7 cellular contexts compared by ENCODE assay signal in the genomic region with DNA sequence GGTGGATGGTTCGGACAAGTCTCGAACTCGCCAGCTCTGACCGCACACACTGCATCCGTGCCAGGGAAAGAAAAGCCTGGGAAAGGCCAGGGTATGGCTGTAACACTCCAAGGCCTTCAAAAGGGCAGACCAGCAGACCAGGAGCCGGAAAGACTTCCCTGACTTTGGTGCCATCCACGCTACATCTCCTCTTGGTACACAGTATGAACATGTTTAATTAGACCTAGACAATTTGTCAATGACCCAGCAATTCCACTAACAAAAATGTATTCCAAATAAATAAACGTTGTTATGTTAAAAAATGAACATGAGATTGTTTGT. TPM values are rescaled to one million over a fixed set of nuclear protein-coding genes. Genes with fewer than 3 reads are reported as not detected.
A peak's percentile ranks its signal among the peaks of the same experiment; 100 is the strongest.
DNase-seq lines count a peak whose midpoint lies in the region; ATAC-seq, FAIRE-seq and TF ChIP-seq lines count a peak whose summit lies in the region.

No MANE protein-coding gene starts in this region.

- POLR2A ChIA-PET in activated naive CD8-positive, alpha-beta T cell treated with anti-CD3 and anti-CD28 coated beads, Interleukin-2, amount 10 ng/mL, durations not matched to agents 7 days and 5 days (lab: Charles Lee): interaction anchor here (0.9 to 2.5 kb wide), 10 partner anchors 13 to 203 kb away, joined by 3 to 17 read pairs (median 4); partner anchors contain the start of genes G6PC3, LSM12, TMEM101 and TMUB2

- DNase-seq in activated naive CD8-positive, alpha-beta T cell treated with anti-CD3 and anti-CD28 coated beads, Interleukin-2, amount 10 ng/mL, durations not matched to agents 7 days and 5 days: no peak
- no peak for DNase-seq in kidney
- no peak for DNase-seq in substantia nigra (lab: John Stamatoyannopoulos, UW)
- DNase-seq in DMS153 (lab: John Stamatoyannopoulos, UW): no peak
- DNase-seq in posterior vena cava (ENCODE audit: low spot score): no peak
- DNase-seq in NCI-H146 (lab: John Stamatoyannopoulos, UW): no peak

- peak overlapping the region; percentile 98 for H3K27ac Mint-ChIP-seq in activated naive CD8-positive, alpha-beta T cell treated with anti-CD3 and anti-CD28 coated beads, Interleukin-2, amount 10 ng/mL, durations not matched to agents 7 days and 5 days

- no peak for TF ChIP-seq CTCF in kidney (IDR thresholded peaks at IDR 0.05; ENCODE audit: borderline replicate concordance, extremely low read depth, insufficient read depth)

- H3K4me1 Mint-ChIP-seq in activated naive CD8-positive, alpha-beta T cell treated with anti-CD3 and anti-CD28 coated beads, Interleukin-2, amount 10 ng/mL, durations not matched to agents 7 days and 5 days: peaks cover 12% of the 10 kb centered on the region

- H3K36me3 ChIP-seq in HUES6 (ENCODE audit: control insufficient read depth, insufficient read depth, low read length) (no peaks in the 10 kb centered on the region), kidney (ENCODE audit: control insufficient read depth in 1 of 2, insufficient read depth in 2 of 2, low read length in 2 of 2) (no peaks in the 10 kb centered on the region)

- H3K4me3 ChIP-seq in HUES6 (ENCODE audit: low read depth, low read length) (peak overlapping the region; percentile 92), kidney (ENCODE audit: low read length in 2 of 2) (peak overlapping the region; percentile 93)

- H3K27me3 ChIP-seq in HUES6 (ENCODE audit: control insufficient read depth, insufficient read depth, low read length): no peaks in the 10 kb centered on the region

- H3K27ac ChIP-seq in HUES6 (ENCODE audit: low read depth, low read length) (peak overlapping the region; percentile 86; the same call in 1 of the 2 replicates), kidney (ENCODE audit: low read depth in 2 of 2, low read length in 2 of 2) (peak overlapping the region; percentile 88 to 94), substantia nigra (ENCODE audit: low read depth, low read length, poor library complexity, severe bottlenecking) (peak overlapping the region; percentile 92)

- H3K4me3 Mint-ChIP-seq in activated naive CD8-positive, alpha-beta T cell treated with anti-CD3 and anti-CD28 coated beads, Interleukin-2, amount 10 ng/mL, durations not matched to agents 7 days and 5 days: peak overlapping the region; percentile 94

- no peak for ATAC-seq in activated naive CD8-positive, alpha-beta T cell treated with anti-CD3 and anti-CD28 coated beads, Interleukin-2, amount 10 ng/mL, durations not matched to agents 7 days and 5 days (ENCODE audit: low read depth)

- H3K9ac ChIP-seq in HUES6 (ENCODE audit: low read length): peak overlapping the region; percentile 91
- peak overlapping the region; percentile 41 to 74 for H3K9ac ChIP-seq in kidney (ENCODE audit: low read length in 2 of 2)

- intact Hi-C loops in kidney (cut with DNase I): no loop called here
- intact Hi-C loops in posterior vena cava (cut with DNase I): no loop called here

- H3K4me1 ChIP-seq in HUES6 (ENCODE audit: control insufficient read depth, insufficient read depth, low read length) (peaks cover 26% of the 10 kb centered on the region), kidney (ENCODE audit: control insufficient read depth in 1 of 2, insufficient read depth in 1 of 2, low read depth in 1 of 2, low read length in 2 of 2) (peaks cover 12 to 21% of the 10 kb centered on the region in 2 donors)

- peaks cover 8% of the 10 kb centered on the region for H3K27me3 Mint-ChIP-seq in activated naive CD8-positive, alpha-beta T cell treated with anti-CD3 and anti-CD28 coated beads, Interleukin-2, amount 10 ng/mL, durations not matched to agents 7 days and 5 days

- no peak for FAIRE-seq in kidney (lab: Jason Lieb, UNC)

- H3K9me3 ChIP-seq in HUES6 (ENCODE audit: control insufficient read depth, insufficient read depth, low read depth, low read length) (no peaks in the 10 kb centered on the region), kidney (ENCODE audit: control insufficient read depth in 1 of 2, low read length in 2 of 2) (no peaks in the 10 kb centered on the region)

- H3K9me3 Mint-ChIP-seq in activated naive CD8-positive, alpha-beta T cell treated with anti-CD3 and anti-CD28 coated beads, Interleukin-2, amount 10 ng/mL, durations not matched to agents 7 days and 5 days: no peaks in the 10 kb centered on the region

- H3K36me3 Mint-ChIP-seq in activated naive CD8-positive, alpha-beta T cell treated with anti-CD3 and anti-CD28 coated beads, Interleukin-2, amount 10 ng/mL, durations not matched to agents 7 days and 5 days: no peaks in the 10 kb centered on the region

RNA-seq across cellular contexts. Expression of gene HDAC5, which starts 0.6 kb away (rescaled TPM):
- 10 to 100 TPM; 46.2 to 48.4 TPM for total RNA-seq in activated naive CD8-positive, alpha-beta T cell treated with anti-CD3 and anti-CD28 coated beads, Interleukin-2, amount 10 ng/mL, durations not matched to agents 7 days and 5 days
- 35.6 TPM for total RNA-seq in kidney
- polyA plus RNA-seq in kidney (ENCODE audit: insufficient read depth, low read depth, low replicate concordance): 25.3 TPM
- 10 to 100 TPM; 28.5 to 51.7 TPM for total RNA-seq in posterior vena cava

RNA-seq across cellular contexts. Expression of gene HROB, which starts 17.7 kb away (rescaled TPM):
- 10 to 100 TPM; 13.2 to 14.3 TPM for total RNA-seq in activated naive CD8-positive, alpha-beta T cell treated with anti-CD3 and anti-CD28 coated beads, Interleukin-2, amount 10 ng/mL, durations not matched to agents 7 days and 5 days
- total RNA-seq in kidney: 0.88 TPM
- polyA plus RNA-seq in kidney (ENCODE audit: insufficient read depth, low read depth, low replicate concordance): 0.17 TPM
- total RNA-seq in posterior vena cava: 1 to 10 TPM in 1 of 2 donors, under 1 TPM in 1; 0.65 to 1.2 TPM

RNA-seq across cellular contexts. Expression of gene ASB16, which starts 46.4 kb away (rescaled TPM):
- total RNA-seq in activated naive CD8-positive, alpha-beta T cell treated with anti-CD3 and anti-CD28 coated beads, Interleukin-2, amount 10 ng/mL, durations not matched to agents 7 days and 5 days: under 1 TPM; 0.19 to 0.51 TPM
- total RNA-seq in kidney (0.25 TPM), posterior vena cava (1 to 10 TPM in 1 of 2 donors, under 1 TPM in 1; 0.19 to 1.5 TPM)
- 0.90 TPM for polyA plus RNA-seq in kidney (ENCODE audit: insufficient read depth, low read depth, low replicate concordance)

RNA-seq across cellular contexts. Expression of gene G6PC3, which starts 53.5 kb away (rescaled TPM):
- 10 to 100 TPM; 18.7 to 18.8 TPM for total RNA-seq in activated naive CD8-positive, alpha-beta T cell treated with anti-CD3 and anti-CD28 coated beads, Interleukin-2, amount 10 ng/mL, durations not matched to agents 7 days and 5 days
- total RNA-seq in kidney (70.0 TPM), posterior vena cava (10 to 100 TPM; 40.3 to 41.4 TPM)
- polyA plus RNA-seq in kidney (ENCODE audit: insufficient read depth, low read depth, low replicate concordance): 150 TPM

RNA-seq across cellular contexts. Expression of gene LSM12, which starts 57.6 kb away (rescaled TPM):
- 10 to 100 TPM; 46.9 to 51.4 TPM for total RNA-seq in activated naive CD8-positive, alpha-beta T cell treated with anti-CD3 and anti-CD28 coated beads, Interleukin-2, amount 10 ng/mL, durations not matched to agents 7 days and 5 days
- total RNA-seq in kidney (47.6 TPM), posterior vena cava (10 to 100 TPM; 37.5 to 38.2 TPM)
- 29.0 TPM for polyA plus RNA-seq in kidney (ENCODE audit: insufficient read depth, low read depth, low replicate concordance)
